ENCODE assay signal across 14 cellular contexts in the genomic region with DNA sequence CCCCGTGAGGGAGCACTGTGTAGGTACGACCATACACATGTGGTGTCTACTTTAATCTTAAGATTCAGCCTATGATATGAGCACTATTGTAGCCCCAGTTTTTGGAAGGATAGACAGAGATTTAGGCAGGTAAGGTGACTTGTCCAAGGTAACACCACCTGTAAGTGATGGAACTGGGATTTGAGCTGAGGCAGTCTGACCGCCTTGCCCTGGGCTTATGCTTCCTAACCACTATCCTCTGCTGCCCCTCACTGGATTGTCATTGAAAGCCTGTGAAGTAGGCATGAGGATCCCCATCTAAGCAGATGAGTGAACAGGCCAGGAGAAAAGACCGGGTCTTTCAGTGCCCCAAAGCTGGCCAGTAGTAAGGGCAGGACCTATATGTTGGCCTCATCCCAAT.
DNase-seq lines count a peak whose midpoint lies in the region; ATAC-seq, FAIRE-seq and TF ChIP-seq lines count a peak whose summit lies in the region.
"Had no signal": no experiment of that assay in that cellular context is flagged by ENCODE, and none has a peak within 500 bp of the region (broad histone marks: within the 10 kb centered on the region; RNA-seq: fewer than 3 reads in every experiment).

No MANE protein-coding gene starts in this region.

- H3K4me3 ChIP-seq in H7 (ENCODE audit: insufficient read depth, low read depth, low read length), result no peak overlapping the region
- no peak overlapping the region for H3K4me3 ChIP-seq in neural cell (ENCODE audit: low read length)
- H3K4me3 ChIP-seq: psoas muscle had no signal

- TF ChIP-seq RAD21 in neural cell (conservative IDR thresholded peaks at IDR 0.05), result peak; percentile 41

- H3K9ac ChIP-seq in neural cell (ENCODE audit: low read length), result no peak overlapping the region

- no peak for DNase-seq in D721Med (ENCODE audit: insufficient read length, low spot score)
- peak; percentile 63 for DNase-seq in H7
- no peak for DNase-seq in WTC11 (ENCODE audit: low spot score)
- DNase-seq in left cardiac atrium, result no peak
- no peak for DNase-seq in effector CD8-positive, alpha-beta T cell (lab: John Stamatoyannopoulos, UW)
- DNase-seq: activated CD4-positive, alpha-beta T cell treated with anti-CD3 and anti-CD28 coated beads, Interleukin-2, amount 50 U/mL, for 48 hours; IMR-90; NCI-H69; psoas muscle had no signal

- H3K79me2 ChIP-seq in neural cell (replicated peaks; ENCODE audit: insufficient read depth, low read length), result no peaks in the 10 kb centered on the region

- POLR2A ChIA-PET in WTC11 (lab: Charles Lee), result no interaction called here

- H3F3A ChIP-seq in neural cell (ENCODE audit: insufficient read depth, low read length, poor library complexity, severe bottlenecking), result no peaks in the 10 kb centered on the region

- H3K4me3 Mint-ChIP-seq in WTC11, result no peak overlapping the region
- H3K4me3 Mint-ChIP-seq: CD14-positive monocyte had no signal

- intact Hi-C loops in left cardiac atrium (cut with DNase I), result no loop called here

- H3K4me1 Mint-ChIP-seq in WTC11, result peaks cover 32% of the 10 kb centered on the region

- FAIRE-seq in D721Med (lab: Jason Lieb, UNC), result no peak
- FAIRE-seq: G401.6 had no signal

- no peak for TF ChIP-seq EP300 in neural cell (conservative IDR thresholded peaks at IDR 0.05; ENCODE audit: poor library complexity, severe bottlenecking)

- no peak overlapping the region for H3K27ac Mint-ChIP-seq in WTC11
- H3K27ac Mint-ChIP-seq: CD14-positive monocyte had no signal

- H3K36me3 Mint-ChIP-seq in WTC11, result no peaks in the 10 kb centered on the region
- H3K36me3 Mint-ChIP-seq: CD14-positive monocyte had no signal

- CTCF ChIA-PET in WTC11 (lab: Charles Lee), result interaction anchor here (1.0 to 2.3 kb wide), 3 partner anchors 12 to 382 kb away, joined by 3 to 20 read pairs (median 4); partner anchors contain the start of gene MYCN

- H3K9me3 Mint-ChIP-seq in WTC11, result no peaks in the 10 kb centered on the region
- H3K9me3 Mint-ChIP-seq: CD14-positive monocyte had no signal

- H3K27ac ChIP-seq in neural cell (ENCODE audit: low read length), result no peak overlapping the region
- H3K27ac ChIP-seq: epithelial cell of prostate, psoas muscle had no signal

- TF ChIP-seq CTCF in D721Med (IDR thresholded peaks at IDR 0.05; ENCODE audit: insufficient read depth, missing control alignments) (peak; percentile 44), WTC11 (IDR thresholded peaks at IDR 0.05) (no peak), neural cell (IDR thresholded peaks at IDR 0.05; ENCODE audit: poor library complexity, severe bottlenecking) (no peak)

- H3K9me3 ChIP-seq in neural cell (ENCODE audit: low read length), result no peaks in the 10 kb centered on the region
- H3K9me3 ChIP-seq: psoas muscle had no signal

- H3K36me3 ChIP-seq in H7 (replicated peaks; ENCODE audit: control insufficient read depth, insufficient read depth, low read length) (no peaks in the 10 kb centered on the region), neural cell (ENCODE audit: insufficient read depth, low read length) (no peaks in the 10 kb centered on the region)

- peak; percentile 63 for ATAC-seq in WTC11
- ATAC-seq in left cardiac atrium, result no peak
- no peak for ATAC-seq in GM18511 (IDR thresholded peaks at IDR 0.05; ENCODE audit: unreplicated experiment)
- ATAC-seq: psoas muscle had no signal

- H3K27me3 ChIP-seq in H7 (ENCODE audit: control insufficient read depth, insufficient read depth, low read length) (no peaks in the 10 kb centered on the region), neural cell (ENCODE audit: insufficient read depth, low read depth, low read length) (no peaks in the 10 kb centered on the region)

- no peaks in the 10 kb centered on the region for H3K9me2 ChIP-seq in neural cell (ENCODE audit: insufficient read depth, low read length)

- H2AFZ ChIP-seq in neural cell (ENCODE audit: low read depth, low read length), result no peak overlapping the region

- H3K27me3 Mint-ChIP-seq in WTC11 (ENCODE audit: low read depth), result peaks cover 3% of the 10 kb centered on the region; the same call in 1 of the 2 replicates

- no peaks in the 10 kb centered on the region for H4K20me1 ChIP-seq in neural cell (ENCODE audit: insufficient read depth)

- no peak overlapping the region for H3K4me2 ChIP-seq in neural cell (ENCODE audit: low read length)

TF ChIP-seq in WTC11, 78 proteins besides CTCF, POLR2A, EP300 and RAD21:
- TF ChIP-seq ATF2 (CRISPR knock-in tag; IDR thresholded peaks at IDR 0.05; ENCODE audit: borderline replicate concordance, low read depth) (no peak), ZNF121 (CRISPR knock-in tag; IDR thresholded peaks at IDR 0.05) (peak; percentile 77)

TF ChIP-seq in neural cell, 6 proteins besides CTCF, POLR2A, EP300 and RAD21:
- TF ChIP-seq, protein P1, sequence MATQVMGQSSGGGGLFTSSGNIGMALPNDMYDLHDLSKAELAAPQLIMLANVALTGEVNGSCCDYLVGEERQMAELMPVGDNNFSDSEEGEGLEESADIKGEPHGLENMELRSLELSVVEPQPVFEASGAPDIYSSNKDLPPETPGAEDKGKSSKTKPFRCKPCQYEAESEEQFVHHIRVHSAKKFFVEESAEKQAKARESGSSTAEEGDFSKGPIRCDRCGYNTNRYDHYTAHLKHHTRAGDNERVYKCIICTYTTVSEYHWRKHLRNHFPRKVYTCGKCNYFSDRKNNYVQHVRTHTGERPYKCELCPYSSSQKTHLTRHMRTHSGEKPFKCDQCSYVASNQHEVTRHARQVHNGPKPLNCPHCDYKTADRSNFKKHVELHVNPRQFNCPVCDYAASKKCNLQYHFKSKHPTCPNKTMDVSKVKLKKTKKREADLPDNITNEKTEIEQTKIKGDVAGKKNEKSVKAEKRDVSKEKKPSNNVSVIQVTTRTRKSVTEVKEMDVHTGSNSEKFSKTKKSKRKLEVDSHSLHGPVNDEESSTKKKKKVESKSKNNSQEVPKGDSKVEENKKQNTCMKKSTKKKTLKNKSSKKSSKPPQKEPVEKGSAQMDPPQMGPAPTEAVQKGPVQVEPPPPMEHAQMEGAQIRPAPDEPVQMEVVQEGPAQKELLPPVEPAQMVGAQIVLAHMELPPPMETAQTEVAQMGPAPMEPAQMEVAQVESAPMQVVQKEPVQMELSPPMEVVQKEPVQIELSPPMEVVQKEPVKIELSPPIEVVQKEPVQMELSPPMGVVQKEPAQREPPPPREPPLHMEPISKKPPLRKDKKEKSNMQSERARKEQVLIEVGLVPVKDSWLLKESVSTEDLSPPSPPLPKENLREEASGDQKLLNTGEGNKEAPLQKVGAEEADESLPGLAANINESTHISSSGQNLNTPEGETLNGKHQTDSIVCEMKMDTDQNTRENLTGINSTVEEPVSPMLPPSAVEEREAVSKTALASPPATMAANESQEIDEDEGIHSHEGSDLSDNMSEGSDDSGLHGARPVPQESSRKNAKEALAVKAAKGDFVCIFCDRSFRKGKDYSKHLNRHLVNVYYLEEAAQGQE (IDR thresholded peaks at IDR 0.05; ENCODE audit: borderline replicate concordance), result no peak
- no peak for TF ChIP-seq EZH2 (IDR thresholded peaks at IDR 0.05; ENCODE audit: borderline replicate concordance, insufficient read depth, low read length, poor library complexity, severe bottlenecking)
- peak; percentile 26 for TF ChIP-seq SMC3 (conservative IDR thresholded peaks at IDR 0.05; ENCODE audit: poor library complexity)
TF ChIP-seq in neural cell: peak in this region for 1.
